In genomic region chr9:110256392-110257096, GRCh38 we compare ENCODE assay signal across 8 cellular contexts. TPM values are rescaled to one million over a fixed set of nuclear protein-coding genes. Genes with fewer than 3 reads are reported as not detected.
DNase-seq lines count a peak whose midpoint lies in the region; ATAC-seq, FAIRE-seq and TF ChIP-seq lines count a peak whose summit lies in the region.

Gene TXN, minus strand, starts transcription at chr9:110256507. Its CDS starts 72 bp downstream, at chr9:110256435.

- no peaks in the 10 kb centered on the region for H3K9me3 ChIP-seq in small intestine (ENCODE audit: control insufficient read depth, low read depth)

- H3K79me2 ChIP-seq in ACC112 (ENCODE audit: control insufficient read depth, insufficient read depth, low read length, unreplicated experiment), result peaks cover 55% of the 10 kb centered on the region

- H3K27me3 ChIP-seq in ACC112 (ENCODE audit: insufficient read depth, low read length) (no peaks in the 10 kb centered on the region), small intestine (ENCODE audit: control insufficient read depth in 2 of 2, insufficient read depth in 2 of 2, low read length in 2 of 2) (no peaks in the 10 kb centered on the region)

- H3K36me3 ChIP-seq in ACC112 (ENCODE audit: insufficient read depth, low read length), result no peaks in the 10 kb centered on the region
- H3K36me3 ChIP-seq in small intestine (ENCODE audit: control insufficient read depth in 2 of 2, insufficient read depth in 2 of 2, low read length in 2 of 2), result no peaks in the 10 kb centered on the region

- peak within 1 kb of the TSS; percentile 16 for H2AFZ ChIP-seq in ACC112 (ENCODE audit: low read length, unreplicated experiment)

- peak; percentile 71 for ATAC-seq in GM18867 (IDR thresholded peaks at IDR 0.05; ENCODE audit: unreplicated experiment)
- ATAC-seq in HG03097 (IDR thresholded peaks at IDR 0.05; ENCODE audit: low FRiP score, unreplicated experiment), result peak; percentile 66

- H3K27ac ChIP-seq in ACC112 (ENCODE audit: low read depth, low read length), result peak within 1 kb of the TSS; percentile 92
- H3K27ac ChIP-seq in VCaP, result peak within 1 kb of the TSS; percentile 93
- H3K27ac ChIP-seq in small intestine (ENCODE audit: low read depth in 1 of 2, low read length in 1 of 2), result peak within 1 kb of the TSS; percentile 99

- no peak for FAIRE-seq in small intestine (lab: Jason Lieb, UNC)

- 0 to 1% (median 0%) methylated on average over 45 to 64 of the region's 64 CpGs for WGBS in small intestine, 3 donors

- DNase-seq in NCI-H2171 treated with DMSO at 0.1 percent for 48 hours (lab: John Stamatoyannopoulos, UW) (peak; percentile 83), T47D (ENCODE audit: low read depth in 1 of 2, low spot score in 1 of 2) (peak; percentile 77 to 95), iPS-NIHi11 (ENCODE audit: low spot score) (peak; percentile 87), small intestine (peak; percentile 92)

- H3K4me1 ChIP-seq in ACC112 (ENCODE audit: control insufficient read depth, insufficient read depth, low read length, unreplicated experiment) (peaks cover 44% of the 10 kb centered on the region), small intestine (ENCODE audit: control insufficient read depth in 2 of 2, insufficient read depth in 1 of 2, low read depth in 1 of 2, low read length in 1 of 2) (peaks cover 11 to 15% of the 10 kb centered on the region in 2 donors)

- in situ Hi-C loops in T47D (cut with HindIII; ENCODE audit: low pct_unique_long_range_greater_than_20kb, low sequenced_read_pairs), result no loop called here

- no peak for TF ChIP-seq CTCF in VCaP (conservative IDR thresholded peaks at IDR 0.05)

- H3K4me3 ChIP-seq in ACC112 (ENCODE audit: low read depth, low read length), result peak within 1 kb of the TSS; percentile 94
- peak within 1 kb of the TSS; percentile 86 to 99 for H3K4me3 ChIP-seq in small intestine (ENCODE audit: low read depth in 1 of 2, low read length in 2 of 2)

RNA-seq across cellular contexts. Expression of gene TXN, which starts in this region (rescaled TPM):
- polyA plus RNA-seq in small intestine, result 100 to 1,000 TPM; 483 to 881 (median 628) TPM

Comparison
In these comparisons a context has a peak if more than half of its experiments do, and no peak if none do; other contexts are left out.
1. Peak in every context shown above with its lines: DNase-seq, ATAC-seq, H3K4me3 ChIP-seq and H3K27ac ChIP-seq.